ENCODE assay signal across 1 cellular context in the genomic region with DNA sequence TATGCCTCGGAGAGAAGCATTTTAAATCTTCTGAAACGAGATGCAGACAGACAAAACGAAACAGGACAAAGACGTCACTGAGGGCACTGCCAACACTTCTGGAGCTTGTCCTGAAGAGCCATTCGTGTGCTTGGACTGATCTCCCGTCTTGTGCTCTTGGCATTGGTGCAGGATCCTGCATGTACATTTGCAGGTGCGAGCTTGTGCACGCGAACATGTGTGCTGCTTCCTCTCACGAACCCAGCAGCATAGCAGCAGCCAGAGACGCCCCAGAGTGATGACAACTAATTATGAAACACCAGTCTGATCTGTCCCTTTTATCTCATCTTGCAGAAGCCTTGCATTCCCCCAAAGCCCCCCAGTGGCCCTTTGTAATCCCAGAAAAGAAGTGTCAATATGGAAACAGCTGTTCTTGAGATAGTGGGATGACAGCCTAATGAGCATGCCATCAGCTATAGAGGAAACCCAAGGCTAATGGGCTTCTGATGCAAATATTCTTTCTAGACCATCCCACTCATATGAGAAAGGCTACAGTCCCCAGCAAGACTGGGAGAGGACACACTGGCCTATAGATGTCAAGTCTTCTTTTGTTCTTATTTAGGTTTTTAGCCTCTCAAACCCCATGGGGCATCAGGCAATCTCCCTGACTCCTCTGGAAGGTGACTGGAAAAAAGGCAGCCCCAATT.
TF ChIP-seq lines count a peak whose summit lies in the region.

No MANE protein-coding gene starts in this region.

TF ChIP-seq in neural cell, 6 proteins besides CTCF, POLR2A, EP300 and RAD21 (continued from another document):
- no peak for TF ChIP-seq REST (IDR thresholded peaks at IDR 0.05; ENCODE audit: borderline replicate concordance)
- no peak for TF ChIP-seq MXI1 (conservative IDR thresholded peaks at IDR 0.05; ENCODE audit: poor library complexity, severe bottlenecking)
